Comparison of ENCODE assay signal across 8 cellular contexts in the genomic region with DNA sequence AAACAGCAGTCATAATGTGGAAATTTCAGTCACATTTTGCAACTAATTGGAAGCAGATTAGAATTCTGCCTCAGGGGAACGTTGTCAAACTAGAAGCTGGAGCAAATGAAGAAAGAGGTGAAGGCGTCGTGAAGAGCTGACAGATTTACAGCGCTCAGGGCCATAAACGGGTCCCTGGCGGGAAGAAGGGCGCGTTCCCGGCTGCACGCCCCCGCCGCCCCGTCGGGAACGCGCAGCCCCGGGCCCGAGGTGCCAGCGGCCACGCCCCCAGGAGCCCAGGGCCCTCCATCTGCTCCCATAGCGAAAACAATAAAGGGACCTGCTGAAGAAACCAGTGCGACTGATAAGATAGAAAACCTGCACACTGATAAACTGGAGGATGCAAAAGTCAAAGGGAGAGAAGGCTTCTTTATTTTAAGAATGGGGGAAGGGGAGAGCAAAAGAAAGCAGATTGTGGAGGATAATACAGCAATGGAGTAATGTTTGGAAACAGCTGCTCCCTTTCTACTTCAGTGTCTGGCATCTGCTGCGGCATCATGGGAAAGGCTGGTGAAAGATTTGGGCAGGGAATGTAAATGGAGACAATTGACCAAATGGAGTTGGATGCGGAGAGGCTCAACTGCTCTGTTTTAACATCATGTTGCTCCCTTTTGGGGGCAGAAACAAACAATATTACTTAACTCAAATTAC. TPM values are rescaled to one million over a fixed set of nuclear protein-coding genes. Genes with fewer than 3 reads are reported as not detected.
DNase-seq lines count a peak whose midpoint lies in the region; ATAC-seq and TF ChIP-seq lines count a peak whose summit lies in the region.

No MANE protein-coding gene starts in this region.

- peaks cover 5% of the 10 kb centered on the region for H3K4me1 Mint-ChIP-seq in WTC11
- H3K4me1 Mint-ChIP-seq in stimulated activated naive B cell treated with anti-CD40 and anti-IgM and Interleukin-4, amounts not matched to agents 10 μg/mL and 1 μg/mL and 100 μg/mL, for 72 hours, result peaks cover 35 to 75% of the 10 kb centered on the region in 2 donors

- peaks cover 68% of the 10 kb centered on the region for H3K4me1 ChIP-seq in iPS-15b (ENCODE audit: control insufficient read depth, insufficient read depth, low read length)

- no peaks in the 10 kb centered on the region for H3K9me3 Mint-ChIP-seq in WTC11
- H3K9me3 Mint-ChIP-seq in stimulated activated naive B cell treated with anti-CD40 and anti-IgM and Interleukin-4, amounts not matched to agents 10 μg/mL and 1 μg/mL and 100 μg/mL, for 72 hours, result no peaks in the 10 kb centered on the region

- H3K9ac ChIP-seq in iPS-15b (ENCODE audit: low read depth, low read length), result no peak overlapping the region

- ATAC-seq in WTC11 (peak; percentile 65), HG02970 (IDR thresholded peaks at IDR 0.05; ENCODE audit: low FRiP score, unreplicated experiment) (no peak), GM21576 (IDR thresholded peaks at IDR 0.05; ENCODE audit: unreplicated experiment) (no peak)
- ATAC-seq in stimulated activated naive B cell treated with anti-CD40 and anti-IgM and Interleukin-4, amounts not matched to agents 10 μg/mL and 1 μg/mL and 100 μg/mL, for 72 hours (replicated peaks), result peak; percentile 42 to 52

- H3K36me3 ChIP-seq in iPS-15b (ENCODE audit: control insufficient read depth, insufficient read depth, low read length), result no peaks in the 10 kb centered on the region

- H3K4me3 Mint-ChIP-seq in WTC11, result peak overlapping the region; percentile 54
- H3K4me3 Mint-ChIP-seq in stimulated activated naive B cell treated with anti-CD40 and anti-IgM and Interleukin-4, amounts not matched to agents 10 μg/mL and 1 μg/mL and 100 μg/mL, for 72 hours, result peak overlapping the region; percentile 76 to 82

- POLR2A ChIA-PET in WTC11 (lab: Charles Lee), result interaction anchor here (0.6 to 1.6 kb wide), 2 partner anchors 13 to 16 kb away, joined by 3 to 6 read pairs; no protein-coding TSS in a partner anchor

- no peaks in the 10 kb centered on the region for H3K36me3 Mint-ChIP-seq in WTC11
- H3K36me3 Mint-ChIP-seq in stimulated activated naive B cell treated with anti-CD40 and anti-IgM and Interleukin-4, amounts not matched to agents 10 μg/mL and 1 μg/mL and 100 μg/mL, for 72 hours, result no peaks in the 10 kb centered on the region

- H3K27me3 ChIP-seq in iPS-15b (ENCODE audit: control insufficient read depth, insufficient read depth, low read length), result no peaks in the 10 kb centered on the region

- peak overlapping the region; percentile 93 for H3K27ac Mint-ChIP-seq in WTC11
- peak overlapping the region; percentile 32 for H3K27ac Mint-ChIP-seq in stimulated activated naive B cell treated with anti-CD40 and anti-IgM and Interleukin-4, amounts not matched to agents 10 μg/mL and 1 μg/mL and 100 μg/mL, for 72 hours

- CTCF ChIA-PET in WTC11 (lab: Charles Lee), result no interaction called here

- H3K27me3 Mint-ChIP-seq in WTC11 (ENCODE audit: low read depth), result no peaks in the 10 kb centered on the region
- H3K27me3 Mint-ChIP-seq in stimulated activated naive B cell treated with anti-CD40 and anti-IgM and Interleukin-4, amounts not matched to agents 10 μg/mL and 1 μg/mL and 100 μg/mL, for 72 hours, result peaks cover 0 to 8% of the 10 kb centered on the region in 2 donors

- DNase-seq in H4 (ENCODE audit: low spot score) (peak; percentile 83), WTC11 (ENCODE audit: low spot score) (peak; percentile 71), MV-4-11 (lab: John Stamatoyannopoulos, UW) (no peak), epidermal melanocyte (ENCODE audit: insufficient read length, low spot score) (no peak)
- no peak for DNase-seq in stimulated activated naive B cell treated with anti-CD40 and anti-IgM and Interleukin-4, amounts not matched to agents 10 μg/mL and 1 μg/mL and 100 μg/mL, for 72 hours

- H3K9me3 ChIP-seq in iPS-15b (ENCODE audit: control insufficient read depth, insufficient read depth, low read length), result no peaks in the 10 kb centered on the region

- H3K4me3 ChIP-seq in iPS-15b (ENCODE audit: low read depth, low read length), result peak overlapping the region; percentile 30

- TF ChIP-seq CTCF in WTC11 (IDR thresholded peaks at IDR 0.05), result no peak

TF ChIP-seq in WTC11, 78 proteins besides CTCF, POLR2A, EP300 and RAD21:
- TF ChIP-seq, protein P1, sequence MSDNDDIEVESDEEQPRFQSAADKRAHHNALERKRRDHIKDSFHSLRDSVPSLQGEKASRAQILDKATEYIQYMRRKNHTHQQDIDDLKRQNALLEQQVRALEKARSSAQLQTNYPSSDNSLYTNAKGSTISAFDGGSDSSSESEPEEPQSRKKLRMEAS (CRISPR knock-in tag; IDR thresholded peaks at IDR 0.05), result peak; percentile 62; the same call in 1 of the 2 replicates
- TF ChIP-seq, protein P2, sequence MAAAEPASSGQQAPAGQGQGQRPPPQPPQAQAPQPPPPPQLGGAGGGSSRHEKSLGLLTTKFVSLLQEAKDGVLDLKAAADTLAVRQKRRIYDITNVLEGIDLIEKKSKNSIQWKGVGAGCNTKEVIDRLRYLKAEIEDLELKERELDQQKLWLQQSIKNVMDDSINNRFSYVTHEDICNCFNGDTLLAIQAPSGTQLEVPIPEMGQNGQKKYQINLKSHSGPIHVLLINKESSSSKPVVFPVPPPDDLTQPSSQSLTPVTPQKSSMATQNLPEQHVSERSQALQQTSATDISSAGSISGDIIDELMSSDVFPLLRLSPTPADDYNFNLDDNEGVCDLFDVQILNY (CRISPR knock-in tag; IDR thresholded peaks at IDR 0.05), result 0 out of 2 replicates have a peak, but pooled peaks have one; percentile 51
- TF ChIP-seq CBFB (CRISPR knock-in tag; IDR thresholded peaks at IDR 0.05; ENCODE audit: low read depth) (no peak), SP1 (CRISPR knock-in tag; conservative IDR thresholded peaks at IDR 0.05) (peak; percentile 35; the same call in 1 of the 2 replicates)
TF ChIP-seq in WTC11: peak in this region for 3.

RNA-seq across cellular contexts. Expression of a gene that starts 11.1 kb away (rescaled TPM):
- 20.8 and 28.0 TPM in 2 replicates for total RNA-seq in H4 (2014; rRNA removed; shearing (Covaris generic))
- total RNA-seq in WTC11 (2021), result 40.6 to 44.4 TPM (median 43.8 TPM) in 3 replicates

Comparison
In these comparisons a context has a peak if more than half of its experiments do, and no peak if none do; other contexts are left out.
1. DNase-seq: peak in H4 (single experiment) and WTC11 (single experiment); none in stimulated activated naive B cell treated with anti-CD40 and anti-IgM and Interleukin-4, amounts not matched to agents 10 μg/mL and 1 μg/mL and 100 μg/mL, for 72 hours (single experiment), MV-4-11 (single experiment) and epidermal melanocyte (single experiment).
2. ATAC-seq: peak in WTC11 (single experiment) and stimulated activated naive B cell treated with anti-CD40 and anti-IgM and Interleukin-4, amounts not matched to agents 10 μg/mL and 1 μg/mL and 100 μg/mL, for 72 hours (2 of 2); none in HG02970 (single experiment) and GM21576 (single experiment).